Comparison of ENCODE assay signal across 8 cellular contexts in the genomic region with DNA sequence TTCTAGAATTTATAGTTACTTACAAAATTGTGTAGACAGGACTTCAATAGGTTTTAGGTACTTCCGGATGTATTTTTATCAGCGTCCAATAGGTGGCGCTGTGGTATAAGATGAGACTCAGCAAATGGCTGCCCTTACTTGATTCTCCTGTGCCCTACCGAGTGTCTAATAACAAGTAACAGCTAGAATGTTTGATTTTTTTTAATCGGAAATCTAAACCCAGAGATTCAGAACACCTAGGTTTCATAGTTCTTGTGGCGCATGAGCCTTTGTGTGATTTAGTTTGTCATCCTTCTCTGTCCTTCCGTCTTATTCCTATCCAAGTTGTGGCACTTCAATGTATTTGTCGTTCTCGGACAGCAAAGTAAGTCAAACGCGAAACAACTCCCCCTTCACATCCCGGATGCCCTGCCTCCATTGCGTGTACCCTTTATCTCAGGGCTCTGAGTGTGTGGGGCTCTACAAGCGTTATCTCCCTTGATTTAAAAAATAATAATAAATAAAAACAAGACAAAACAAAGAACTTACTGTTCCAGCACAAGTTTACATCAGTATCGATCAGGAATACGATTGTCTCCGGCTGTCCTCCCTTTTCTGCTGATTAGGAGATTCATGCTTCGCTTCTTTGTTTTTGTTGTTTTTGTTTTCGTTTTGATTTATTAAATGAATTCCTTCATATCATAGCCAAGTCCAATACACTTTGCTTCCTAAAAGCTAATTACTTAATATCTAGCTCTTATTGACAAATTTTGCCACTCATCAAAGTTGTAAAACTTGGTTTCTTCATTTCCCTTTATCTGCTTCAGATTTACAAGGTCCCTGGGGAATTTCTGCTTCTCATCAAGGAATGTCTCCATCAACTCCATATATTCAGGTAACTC. TPM values are rescaled to one million over a fixed set of nuclear protein-coding genes. Genes with fewer than 3 reads are reported as not detected.
DNase-seq lines count a peak whose midpoint lies in the region; ATAC-seq and TF ChIP-seq lines count a peak whose summit lies in the region.

No MANE protein-coding gene starts in this region.

- peak; percentile 88 for TF ChIP-seq CTCF in esophagus muscularis mucosa (IDR thresholded peaks at IDR 0.05)

- H3K4me1 ChIP-seq in esophagus muscularis mucosa, result peaks cover 0 to 15% (median 4%) of the 10 kb centered on the region in 4 donors

- no peak for TF ChIP-seq POLR2A in esophagus muscularis mucosa (IDR thresholded peaks at IDR 0.05; ENCODE audit: low read depth)

- intact Hi-C loops in esophagus muscularis mucosa (cut with DNase I), result loop anchor here (5.0 kb wide), 2 partner anchors 49 to 294 kb away; partner anchors contain the start of gene SLC30A5

- DNase-seq in DMS 273 treated with DMSO at 0.1 percent for 48 hours (lab: John Stamatoyannopoulos, UW) (peak; percentile 86), KBM-7 (peak; percentile 91), OCI-M2 (lab: John Stamatoyannopoulos, UW; ENCODE audit: unreplicated experiment) (peak; percentile 82), esophagus muscularis mucosa (ENCODE audit: extremely low spot score) (peak; percentile 93), naive B cell (peak; percentile 83)
- peak; percentile 59 for DNase-seq in activated T-cell treated with anti-CD3 and anti-CD28 coated beads, Interleukin-2, amount 50 U/mL, for 1 hour
- peak; percentile 72 to 84 for DNase-seq in stimulated activated effector memory CD8-positive, alpha-beta T cell treated with anti-CD3 and anti-CD28 coated beads, Interleukin-12 subunit alpha, Interleukin-12 subunit beta, amount 100 ng/mL, for 72 hours (ENCODE audit: low spot score in 2 of 2)

- no peaks in the 10 kb centered on the region for H3K9me3 Mint-ChIP-seq in naive B cell
- no peaks in the 10 kb centered on the region for H3K9me3 Mint-ChIP-seq in stimulated activated effector memory CD8-positive, alpha-beta T cell treated with anti-CD3 and anti-CD28 coated beads, Interleukin-12 subunit alpha, Interleukin-12 subunit beta, amount 100 ng/mL, for 72 hours

- no peaks in the 10 kb centered on the region for H3K9me3 ChIP-seq in esophagus muscularis mucosa

- peak overlapping the region; percentile 42 to 80 (median 72) for H3K27ac ChIP-seq in esophagus muscularis mucosa (replicated peaks in 1 of 4)

- peak overlapping the region; percentile 59 to 93 (median 85) for H3K27ac Mint-ChIP-seq in naive B cell
- peak overlapping the region; percentile 64 for H3K27ac Mint-ChIP-seq in stimulated activated effector memory CD8-positive, alpha-beta T cell treated with anti-CD3 and anti-CD28 coated beads, Interleukin-12 subunit alpha, Interleukin-12 subunit beta, amount 100 ng/mL, for 72 hours

- no peaks in the 10 kb centered on the region for H3K36me3 Mint-ChIP-seq in naive B cell
- no peaks in the 10 kb centered on the region for H3K36me3 Mint-ChIP-seq in stimulated activated effector memory CD8-positive, alpha-beta T cell treated with anti-CD3 and anti-CD28 coated beads, Interleukin-12 subunit alpha, Interleukin-12 subunit beta, amount 100 ng/mL, for 72 hours

- TF ChIP-seq EP300 in esophagus muscularis mucosa (IDR thresholded peaks at IDR 0.05), result no peak

- in situ Hi-C loops in KBM-7 (cut with MboI; ENCODE audit: low pct_unique_long_range_greater_than_20kb, low sequenced_read_pairs), result no loop called here

- peak; percentile 93 for ATAC-seq in GM21529 (IDR thresholded peaks at IDR 0.05; ENCODE audit: unreplicated experiment)
- peak; percentile 95 for ATAC-seq in naive B cell (ENCODE audit: low read depth in 2 of 2)
- peak; percentile 94 for ATAC-seq in stimulated activated effector memory CD8-positive, alpha-beta T cell treated with anti-CD3 and anti-CD28 coated beads, Interleukin-12 subunit alpha, Interleukin-12 subunit beta, amount 100 ng/mL, for 72 hours

- no peaks in the 10 kb centered on the region for H3K36me3 ChIP-seq in esophagus muscularis mucosa

- no peaks in the 10 kb centered on the region for H3K27me3 Mint-ChIP-seq in naive B cell

- H3K27me3 ChIP-seq in esophagus muscularis mucosa, result no peaks in the 10 kb centered on the region

- H3K4me1 Mint-ChIP-seq in naive B cell, result peaks cover 0 to 5% (median 4%) of the 10 kb centered on the region in 3 donors
- H3K4me1 Mint-ChIP-seq in stimulated activated effector memory CD8-positive, alpha-beta T cell treated with anti-CD3 and anti-CD28 coated beads, Interleukin-12 subunit alpha, Interleukin-12 subunit beta, amount 100 ng/mL, for 72 hours, result no peaks in the 10 kb centered on the region

- H3K4me3 ChIP-seq in esophagus muscularis mucosa, result peak overlapping the region; percentile 53 to 61 (median 56)

- peak overlapping the region; percentile 55 to 93 (median 88) for H3K4me3 Mint-ChIP-seq in naive B cell
- peak overlapping the region; percentile 63 for H3K4me3 Mint-ChIP-seq in stimulated activated effector memory CD8-positive, alpha-beta T cell treated with anti-CD3 and anti-CD28 coated beads, Interleukin-12 subunit alpha, Interleukin-12 subunit beta, amount 100 ng/mL, for 72 hours

- WGBS in esophagus muscularis mucosa, result 17% methylated on average over 19 of the region's 19 CpGs

RNA-seq across cellular contexts. Expression of gene SLC30A5, which starts 50.7 kb away (rescaled TPM):
- total RNA-seq in esophagus muscularis mucosa, result 10 to 100 TPM; 29.2 to 35.1 (median 32.5) TPM
- 10 to 100 TPM; 13.6 to 26.1 (median 21.7) TPM for polyA plus RNA-seq in naive B cell (ENCODE audit: low read depth in 6 of 6)

Comparison
In these comparisons a context has a peak if more than half of its experiments do, and no peak if none do; other contexts are left out.
1. Peak in every context shown above with its lines: DNase-seq, ATAC-seq, H3K4me3 ChIP-seq and H3K27ac ChIP-seq.